ENCODE assay signal across 9 cellular contexts in the genomic region with DNA sequence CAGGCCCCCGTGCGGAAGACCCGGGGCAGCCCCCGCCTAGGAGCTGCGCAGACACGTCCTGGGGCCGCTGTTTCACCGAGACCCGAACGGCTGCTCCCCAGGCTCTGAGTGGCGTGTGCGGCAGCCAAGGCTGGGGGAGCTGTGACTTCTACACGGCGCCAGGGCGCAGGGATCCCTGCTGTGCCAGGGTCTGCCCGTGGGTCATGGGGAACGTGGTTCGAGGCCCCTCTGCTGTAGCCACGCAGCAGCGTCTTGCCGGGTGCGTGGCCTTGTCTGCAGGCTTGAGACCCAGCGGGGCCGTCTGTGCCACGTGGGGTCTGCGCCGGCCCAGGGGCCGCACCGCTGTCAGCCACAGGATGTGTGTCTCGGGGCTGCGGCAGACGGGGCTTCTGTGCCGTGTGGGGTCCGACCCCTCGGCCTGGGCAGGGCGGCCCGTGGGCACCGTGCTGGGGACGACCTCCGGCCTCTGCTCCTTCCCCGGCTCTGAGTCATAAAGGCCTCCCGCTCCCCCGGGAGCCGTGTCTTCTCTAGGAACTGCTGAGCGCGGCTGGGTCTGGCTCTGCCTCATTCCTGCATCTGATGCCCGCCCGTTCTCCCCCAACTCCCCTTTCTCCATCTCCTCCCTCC. TPM values are rescaled to one million over a fixed set of nuclear protein-coding genes. Genes with fewer than 3 reads are reported as not detected.
DNase-seq lines count a peak whose midpoint lies in the region; ATAC-seq and TF ChIP-seq lines count a peak whose summit lies in the region.
"Had no signal": no experiment of that assay in that cellular context is flagged by ENCODE, and none has a peak within 500 bp of the region (broad histone marks: within the 10 kb centered on the region; RNA-seq: fewer than 3 reads in every experiment).

No MANE protein-coding gene starts in this region.

- H3K27me3 ChIP-seq in GM23338 (ENCODE audit: insufficient read depth) (0 out of 2 replicates have a peak, but pooled peaks cover 2% of the 10 kb centered on the region), heart right ventricle (peaks cover 0 to 29% (median 10%) of the 10 kb centered on the region in 7 donors), sigmoid colon (peaks cover 10 to 42% (median 21%) of the 10 kb centered on the region in 3 donors), Caco-2 (replicated peaks; ENCODE audit: control insufficient read depth, insufficient read depth, low read length) (no peaks in the 10 kb centered on the region)

- no peaks in the 10 kb centered on the region for H3K9me3 ChIP-seq in heart right ventricle
- no peaks in the 10 kb centered on the region for H3K9me3 ChIP-seq in sigmoid colon
- H3K9me3 ChIP-seq in Caco-2, result peaks cover 10% of the 10 kb centered on the region; the same call in 1 of the 2 replicates

- H3K36me3 ChIP-seq in GM23338 (ENCODE audit: insufficient read depth) (no peaks in the 10 kb centered on the region), heart right ventricle (peaks cover 0 to 34% (median 11%) of the 10 kb centered on the region in 9 donors), sigmoid colon (peaks cover 0 to 6% (median 0%) of the 10 kb centered on the region in 4 donors), Caco-2 (ENCODE audit: control insufficient read depth, insufficient read depth, low read length) (no peaks in the 10 kb centered on the region)

- H3K4me3 Mint-ChIP-seq in GM23338 (peak overlapping the region; percentile 41; the same call in 1 of the 3 replicates), T-cell (peak overlapping the region in 1 of 3 donors; percentile 66), Caco-2 (ENCODE audit: unreplicated experiment) (no peak overlapping the region), HFFc6 (no peak overlapping the region; the same call in 1 of the 2 replicates)

- H3K4me2 ChIP-seq in GM23338, result peak overlapping the region; percentile 87

- WGBS in heart right ventricle, 2 donors, result 1 to 10% methylated on average over 47 to 48 of the region's 48 CpGs
- WGBS in sigmoid colon, 2 donors, result 5 to 6% methylated on average over 48 of the region's 48 CpGs

- H3K4me1 ChIP-seq in GM23338 (ENCODE audit: insufficient read depth) (no peaks in the 10 kb centered on the region), heart right ventricle (peaks cover 0 to 15% (median 11%) of the 10 kb centered on the region in 9 donors), sigmoid colon (peaks cover 0 to 14% (median 11%) of the 10 kb centered on the region in 4 donors), Caco-2 (no peaks in the 10 kb centered on the region)

- no peaks in the 10 kb centered on the region for H3K79me2 ChIP-seq in GM23338 (replicated peaks; ENCODE audit: insufficient read depth)

- no TSS peak for BruUV-seq in Caco-2 (replicated peaks; lab: Mats Ljungman, UMichigan)

- H4K20me1 ChIP-seq in GM23338 (replicated peaks; ENCODE audit: insufficient read depth), result no peaks in the 10 kb centered on the region

- CTCF ChIA-PET in T-cell (lab: Charles Lee) (no interaction called here), Caco-2 (lab: Charles Lee) (no interaction called here)

- H2AFZ ChIP-seq in GM23338, result no peak overlapping the region

- DNase-seq in GM23338 (ENCODE audit: low spot score), result peak; percentile 71
- peak in 1 of 34 experiments; percentile 15 for DNase-seq in T-cell
- DNase-seq in heart right ventricle, result no peak
- DNase-seq in sigmoid colon, result peak; percentile 62
- DNase-seq in Caco-2, result no peak
- DNase-seq in HFFc6, result no peak
- no peak for DNase-seq in DMS153 treated with DMSO at 0.1 percent for 48 hours (lab: John Stamatoyannopoulos, UW; ENCODE audit: unreplicated experiment)

- H3K4me3 ChIP-seq in GM23338, result peak overlapping the region; percentile 56
- peak overlapping the region in 6 of 10 donors; percentile 21 to 41 (median 30) for H3K4me3 ChIP-seq in heart right ventricle
- peak overlapping the region in 1 of 4 donors; percentile 32 for H3K4me3 ChIP-seq in sigmoid colon
- H3K4me3 ChIP-seq in Caco-2 (ENCODE audit: low read depth, low read length), result no peak overlapping the region

- H3K36me3 Mint-ChIP-seq in GM23338 (ENCODE audit: low read depth) (peaks cover 15% of the 10 kb centered on the region), T-cell (peaks cover 9% of the 10 kb centered on the region), Caco-2 (ENCODE audit: insufficient read depth, unreplicated experiment) (peaks cover 65% of the 10 kb centered on the region), HFFc6 (ENCODE audit: low read depth) (peaks cover 15% of the 10 kb centered on the region)

- TF ChIP-seq POLR2A in sigmoid colon (IDR thresholded peaks at IDR 0.05), result no peak

- intact Hi-C loops in heart right ventricle (cut with DNase I) (no loop called here), sigmoid colon (cut with DNase I) (no loop called here), Caco-2 (cut with micrococcal nuclease; ENCODE audit: unreplicated experiment) (no loop called here)

- H3K27ac ChIP-seq in GM23338 (ENCODE audit: low read depth), result no peak overlapping the region
- peak overlapping the region in 1 of 10 donors; percentile 45 for H3K27ac ChIP-seq in heart right ventricle
- H3K27ac ChIP-seq in sigmoid colon, result no peak overlapping the region

- ATAC-seq in GM23338 (peak; percentile 51), T-cell (replicated peaks in 1 of 4) (peak; percentile 50 to 86 (median 54)), heart right ventricle (peak; percentile 30 to 62 (median 37)), GM21447 (IDR thresholded peaks at IDR 0.05; ENCODE audit: unreplicated experiment) (no peak)

- no peak for TF ChIP-seq EP300 in sigmoid colon (IDR thresholded peaks at IDR 0.05)

- H3K27me3 Mint-ChIP-seq in GM23338 (ENCODE audit: insufficient read depth, low read depth, poor library complexity) (peaks cover 28% of the 10 kb centered on the region), T-cell (peaks cover 0 to 2% of the 10 kb centered on the region in 2 donors), Caco-2 (ENCODE audit: insufficient read depth, unreplicated experiment) (no peaks in the 10 kb centered on the region), HFFc6 (ENCODE audit: insufficient read depth) (peaks cover 1% of the 10 kb centered on the region; the same call in 1 of the 2 replicates)

- H3K4me1 Mint-ChIP-seq in GM23338, result peaks cover 2% of the 10 kb centered on the region; the same call in 1 of the 3 replicates
- H3K4me1 Mint-ChIP-seq in T-cell, result peaks cover 0 to 3% (median 0%) of the 10 kb centered on the region in 3 donors
- no peaks in the 10 kb centered on the region for H3K4me1 Mint-ChIP-seq in Caco-2 (ENCODE audit: low read depth, unreplicated experiment)
- no peaks in the 10 kb centered on the region for H3K4me1 Mint-ChIP-seq in HFFc6 (ENCODE audit: low read depth)
- H3K4me1 Mint-ChIP-seq: brain had no signal

- TF ChIP-seq CTCF in GM23338 (conservative IDR thresholded peaks at IDR 0.05; ENCODE audit: low read depth in 2 of 2) (no peak), heart right ventricle (IDR thresholded peaks at IDR 0.05) (no peak), sigmoid colon (IDR thresholded peaks at IDR 0.05) (no peak), Caco-2 (IDR thresholded peaks at IDR 0.05; ENCODE audit: insufficient read depth in 1 of 2, low read depth in 1 of 2, low read length in 1 of 2, severe bottlenecking in 1 of 2, unreplicated experiment in 1 of 2) (no peak), HFFc6 (IDR thresholded peaks at IDR 0.05) (no peak)

- no peak overlapping the region for H3K27ac Mint-ChIP-seq in GM23338
- H3K27ac Mint-ChIP-seq in T-cell, result no peak overlapping the region
- no peak overlapping the region for H3K27ac Mint-ChIP-seq in Caco-2 (ENCODE audit: unreplicated experiment)
- no peak overlapping the region for H3K27ac Mint-ChIP-seq in HFFc6

- H3K9me2 ChIP-seq in GM23338 (ENCODE audit: insufficient read depth), result no peaks in the 10 kb centered on the region

- POLR2A ChIA-PET in T-cell (lab: Charles Lee), result no interaction called here
- POLR2A ChIA-PET in Caco-2 (lab: Charles Lee), result no interaction called here

- H3K9me3 Mint-ChIP-seq in GM23338 (peaks cover 23% of the 10 kb centered on the region), T-cell (no peaks in the 10 kb centered on the region), Caco-2 (ENCODE audit: unreplicated experiment) (no peaks in the 10 kb centered on the region), HFFc6 (peaks cover 3% of the 10 kb centered on the region; the same call in 1 of the 2 replicates)

- no peaks in the 10 kb centered on the region for H3F3A ChIP-seq in GM23338 (replicated peaks; ENCODE audit: low read depth)

TF ChIP-seq in GM23338, 12 proteins besides CTCF, POLR2A, EP300 and RAD21 (continues in another document):
- TF ChIP-seq STAT1 (IDR thresholded peaks at IDR 0.05; ENCODE audit: unreplicated experiment), result no peak

RNA-seq across cellular contexts. Expression of gene GTPBP6, which starts 12.7 kb away (rescaled TPM):
- total RNA-seq in GM23338 (2014; rRNA removed; shearing (Covaris generic)), result 57.4 and 66.8 TPM in 2 replicates
- polyA plus RNA-seq in GM23338 (2016; fragmentation: Nextera tagmentation; extraction: Ambion mirVana) (41.4 and 43.6 TPM in 2 replicates), heart right ventricle (100 to 1,000 TPM in 1 of 2 donors, 10 to 100 TPM in 1; 44.0 to 103 TPM), sigmoid colon (10 to 100 TPM; 36.0 to 65.8 (median 36.5) TPM)
- total RNA-seq in T-cell (100 to 1,000 TPM in 3 of 5 donors, 10 to 100 TPM in 2; 58.8 to 112 (median 111) TPM), heart right ventricle (10 to 100 TPM; 29.8 to 55.4 (median 46.3) TPM), sigmoid colon (10 to 100 TPM; 22.4 to 40.3 (median 30.9) TPM), Caco-2 (2022) (72.4 and 75.0 TPM in 2 replicates)
- total RNA-seq in HFFc6 (2021; fragmentation: NEBNext Ultra II Directional; extraction: Animal tissue kit (Norgen Biotek cat#: 25700)), result 10 to 100 TPM; 35.1 to 40.2 (median 37.4) TPM

RNA-seq across cellular contexts. Expression of gene PLCXD1, which starts 50.1 kb away (rescaled TPM):
- 95.9 and 112 TPM in 2 replicates for total RNA-seq in GM23338 (2014; rRNA removed; shearing (Covaris generic))
- polyA plus RNA-seq in GM23338 (2016; fragmentation: Nextera tagmentation; extraction: Ambion mirVana), result 48.7 and 50.9 TPM in 2 replicates
- total RNA-seq in T-cell, result 10 to 100 TPM; 18.6 to 27.4 (median 22.4) TPM
- total RNA-seq in heart right ventricle, result 1 to 10 TPM; 1.9 to 6.5 (median 2.7) TPM
- 10 to 100 TPM in 1 of 2 donors, 1 to 10 TPM in 1; 3.0 to 19.9 TPM for polyA plus RNA-seq in heart right ventricle
- 1 to 10 TPM; 2.5 to 6.8 (median 3.6) TPM for total RNA-seq in sigmoid colon
- 10 to 100 TPM in 1 of 3 donors, 1 to 10 TPM in 2; 5.1 to 29.8 (median 9.6) TPM for polyA plus RNA-seq in sigmoid colon
- total RNA-seq in Caco-2 (2022), result 53.9 and 59.6 TPM in 2 replicates
- total RNA-seq in HFFc6 (2021; fragmentation: NEBNext Ultra II Directional; extraction: Animal tissue kit (Norgen Biotek cat#: 25700)), result 10 to 100 TPM; 23.4 to 30.6 (median 25.0) TPM

RNA-seq across cellular contexts. Expression of gene PPP2R3B, which starts 55.4 kb away (rescaled TPM):
- 71.6 and 104 TPM in 2 replicates for total RNA-seq in GM23338 (2014; rRNA removed; shearing (Covaris generic))
- polyA plus RNA-seq in GM23338 (2016; fragmentation: Nextera tagmentation; extraction: Ambion mirVana), result 50.1 and 54.8 TPM in 2 replicates
- total RNA-seq in T-cell, result 10 to 100 TPM; 30.5 to 56.5 (median 46.6) TPM
- 100 to 1,000 TPM in 8 of 10 donors, 10 to 100 TPM in 2; 88.3 to 173 (median 128) TPM for total RNA-seq in heart right ventricle
- 100 to 1,000 TPM in 1 of 2 donors, 10 to 100 TPM in 1; 73.9 to 362 TPM for polyA plus RNA-seq in heart right ventricle
- total RNA-seq in sigmoid colon, result 10 to 100 TPM in 1 of 4 donors, 1 to 10 TPM in 3; 3.2 to 16.1 (median 6.6) TPM
- polyA plus RNA-seq in sigmoid colon, result 10 to 100 TPM in 1 of 3 donors, 1 to 10 TPM in 2; 2.1 to 13.3 (median 5.4) TPM
- 57.9 and 71.3 TPM in 2 replicates for total RNA-seq in Caco-2 (2022)
- 10 to 100 TPM; 11.7 to 20.5 (median 13.9) TPM for total RNA-seq in HFFc6 (2021; fragmentation: NEBNext Ultra II Directional; extraction: Animal tissue kit (Norgen Biotek cat#: 25700))

Comparison
In these comparisons a context has a peak if more than half of its experiments do, and no peak if none do; other contexts are left out.
1. DNase-seq: peak in GM23338 (single experiment) and sigmoid colon (single experiment); none in heart right ventricle (0 of 2), Caco-2 (0 of 2), HFFc6 (single experiment) and DMS153 treated with DMSO at 0.1 percent for 48 hours (single experiment).